In genomic region chr14:104080557-104081492, GRCh38 we compare ENCODE assay signal across 1 cellular context.
TF ChIP-seq lines count a peak whose summit lies in the region.

No MANE protein-coding gene starts in this region.

TF ChIP-seq in IMR-90, 13 proteins besides CTCF, POLR2A, EP300 and RAD21 (continued from another document):
- TF ChIP-seq MAFK (IDR thresholded peaks at IDR 0.05; ENCODE audit: low read depth, low read length), result no peak
- no peak for TF ChIP-seq MAZ (IDR thresholded peaks at IDR 0.05; ENCODE audit: borderline replicate concordance, low read depth, low read length)
- no peak for TF ChIP-seq NFE2L2 (IDR thresholded peaks at IDR 0.05; ENCODE audit: low read depth, low read length)
- no peak for TF ChIP-seq FOS (IDR thresholded peaks at IDR 0.05; ENCODE audit: low read depth, low read length)
- TF ChIP-seq CEBPB (IDR thresholded peaks at IDR 0.05; ENCODE audit: low read depth, low read length), result no peak
- TF ChIP-seq SMC3 (IDR thresholded peaks at IDR 0.05; ENCODE audit: low read depth, low read length), result no peak
